17 cellular contexts compared by ENCODE assay signal in the genomic region with DNA sequence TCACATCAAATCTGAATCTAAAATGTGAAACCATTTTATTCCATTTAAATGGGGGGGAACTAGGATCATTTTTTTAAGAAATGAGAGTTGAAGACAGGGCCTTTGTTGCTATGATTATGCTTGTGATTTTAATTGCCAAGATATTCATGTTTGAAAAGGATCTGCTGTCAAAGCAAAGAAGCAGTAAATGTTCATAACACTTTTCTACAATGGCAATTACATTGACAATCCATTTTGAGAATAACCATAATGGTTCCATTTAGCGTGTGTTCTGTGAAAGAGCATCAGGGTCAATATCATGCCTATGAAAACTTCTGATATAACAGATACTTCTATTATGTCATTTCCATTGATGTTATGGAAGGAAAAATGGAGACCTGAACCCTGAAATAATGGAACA.
"Had no signal": no experiment of that assay in that cellular context is flagged by ENCODE, and none has a peak within 500 bp of the region (broad histone marks: within the 10 kb centered on the region; RNA-seq: fewer than 3 reads in every experiment).

No MANE protein-coding gene starts in this region.

- H3K9me3 ChIP-seq: stomach, testis, thoracic aorta, thyroid gland, tibial artery, tibial nerve, transverse colon, upper lobe of left lung, upper lobe of right lung, uterus, vagina had no signal

- H3K36me3 ChIP-seq: stomach, suprapubic skin, thoracic aorta, thyroid gland, tibial artery, tibial nerve, transverse colon, upper lobe of left lung, upper lobe of right lung, uterus, vagina had no signal

- H3K27me3 ChIP-seq: stomach, suprapubic skin, testis, thyroid gland, tibial artery, tibial nerve, transverse colon, upper lobe of left lung, upper lobe of right lung, uterus, vagina had no signal

- H3K27ac ChIP-seq: stomach, suprapubic skin, testis, thoracic aorta, thyroid gland, tibial artery, tibial nerve, transverse colon, upper lobe of left lung, upper lobe of right lung, uterus, vagina had no signal

- ATAC-seq: stimulated activated effector memory CD8-positive, alpha-beta T cell treated with anti-CD3 and anti-CD28 coated beads, Interleukin-12 subunit alpha, Interleukin-12 subunit beta, amount 100 ng/mL, for 72 hours; stimulated activated memory B cell treated with anti-CD40 and anti-IgM and Interleukin-4, amounts not matched to agents 10 μg/mL and 1 μg/mL and 100 μg/mL, for 72 hours; stimulated activated naive B cell treated with anti-CD40 and anti-IgM and Interleukin-4, amounts not matched to agents 10 μg/mL and 1 μg/mL and 100 μg/mL, for 72 hours; stimulated activated naive CD8-positive, alpha-beta T cell treated with anti-CD3 and anti-CD28 coated beads, Interleukin-15, amount 100 ng/mL, for 72 hours; stimulated activated naive CD8-positive, alpha-beta T cell treated with anti-CD3 and anti-CD28 coated beads, Interleukin-15, Interleukin-2, amounts not matched to agents 100 U/mL and 50 U/mL, for 24 hours had no signal

- H3K4me3 ChIP-seq: stomach, suprapubic skin, testis, thoracic aorta, thyroid gland, tibial artery, tibial nerve, transverse colon, upper lobe of left lung, upper lobe of right lung, uterus, vagina had no signal
